Comparison of ENCODE assay signal across 8 cellular contexts in the genomic region with DNA sequence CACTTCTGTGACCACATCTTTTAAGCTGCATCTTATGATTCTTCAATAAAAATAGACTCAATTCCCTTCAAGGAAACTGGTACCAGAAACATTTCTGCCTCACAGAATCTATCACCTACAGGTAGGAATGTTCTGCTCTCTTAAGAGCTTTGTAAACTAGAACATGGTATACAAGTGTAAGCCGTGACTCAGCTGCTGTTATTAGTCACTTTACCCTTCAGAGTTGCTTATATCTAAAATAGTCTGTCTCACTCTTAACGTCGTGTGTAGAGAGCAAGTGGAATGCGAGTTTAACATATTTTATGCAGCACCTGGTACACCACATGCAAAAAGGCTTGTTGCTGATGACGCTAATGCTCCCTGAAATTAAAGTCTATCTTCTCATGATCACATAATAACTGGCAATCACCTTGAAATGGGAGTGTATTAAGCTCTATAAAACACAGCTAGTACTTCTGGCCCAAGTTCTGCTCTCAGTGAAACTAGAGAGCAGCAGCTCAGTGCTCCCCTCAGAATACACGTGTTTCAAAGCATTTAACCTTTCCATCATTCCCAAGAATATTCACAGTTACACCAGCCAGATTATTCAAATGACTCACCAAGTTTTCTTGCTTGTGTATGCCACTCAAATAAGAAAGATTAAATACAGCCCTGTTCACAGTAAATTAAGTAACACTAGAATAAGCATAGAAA.
DNase-seq lines count a peak whose midpoint lies in the region; ATAC-seq lines count a peak whose summit lies in the region.

No MANE protein-coding gene starts in this region.

- no peaks in the 10 kb centered on the region for H3K36me3 ChIP-seq in mesendoderm (ENCODE audit: control insufficient read depth, insufficient read depth, low read length)

- no peak overlapping the region for H3K4me2 ChIP-seq in mesendoderm (ENCODE audit: low read length)

- H4K5ac ChIP-seq in mesendoderm (ENCODE audit: low read length), result no peak overlapping the region

- no peaks in the 10 kb centered on the region for H3K27me3 ChIP-seq in mesendoderm (ENCODE audit: insufficient read depth, low read length, poor library complexity)

- no peak overlapping the region for H2BK120ac ChIP-seq in mesendoderm (ENCODE audit: low read depth, low read length)

- no peak overlapping the region for H3K27ac ChIP-seq in mesendoderm (ENCODE audit: low read depth, low read length)

- H3K9ac ChIP-seq in mesendoderm (ENCODE audit: low read length), result no peak overlapping the region

- no peaks in the 10 kb centered on the region for H3K4me1 ChIP-seq in mesendoderm (ENCODE audit: control insufficient read depth, low read depth, low read length)

- ATAC-seq in HG02870 (IDR thresholded peaks at IDR 0.05; ENCODE audit: unreplicated experiment), result peak; percentile 69

- H2AK5ac ChIP-seq in mesendoderm (ENCODE audit: low read length), result no peak overlapping the region

- DNase-seq in DMS53 treated with DMSO at 0.1 percent for 48 hours (lab: John Stamatoyannopoulos, UW; ENCODE audit: unreplicated experiment) (peak; percentile 11), astrocyte of the hippocampus (ENCODE audit: low read depth, low spot score) (peak; percentile 81), mesendoderm (peak; percentile 34), Kasumi-1 (lab: John Stamatoyannopoulos, UW) (no peak), HK-2 (ENCODE audit: unreplicated experiment) (no peak), NCI-H446 treated with DMSO at 0.1 percent for 48 hours (lab: John Stamatoyannopoulos, UW) (no peak)
- no peak for DNase-seq in stimulated activated CD4-positive, alpha-beta T cell treated with anti-CD3 and anti-CD28 coated beads, Interleukin-2, amount 100 ng/mL, for 24 hours

- no peak overlapping the region for H2BK5ac ChIP-seq in mesendoderm (ENCODE audit: low read length)

- no peak overlapping the region for H3K56ac ChIP-seq in mesendoderm (ENCODE audit: low read length)

- no peaks in the 10 kb centered on the region for H3K79me1 ChIP-seq in mesendoderm (ENCODE audit: low read length)

- H3K4ac ChIP-seq in mesendoderm (ENCODE audit: low read depth, low read length), result no peak overlapping the region

- no peaks in the 10 kb centered on the region for H3K79me2 ChIP-seq in mesendoderm (ENCODE audit: control insufficient read depth, insufficient read depth, low read length)

- H4K8ac ChIP-seq in mesendoderm (ENCODE audit: low read depth, low read length), result no peak overlapping the region

- H3K23ac ChIP-seq in mesendoderm (ENCODE audit: low read length), result no peak overlapping the region

- WGBS in mesendoderm (ENCODE audit: extremely low coverage, insufficient coverage, low lambda C conversion rate), result no CpG with 5 or more reads among the region's 6 CpGs

- no peak overlapping the region for H2BK15ac ChIP-seq in mesendoderm (replicated peaks; ENCODE audit: low read depth)

- no peak overlapping the region for H3K18ac ChIP-seq in mesendoderm (ENCODE audit: low read length)

- no peak overlapping the region for H3K4me3 ChIP-seq in mesendoderm (ENCODE audit: low read length)

Comparison
In these comparisons a context has a peak if more than half of its experiments do, and no peak if none do; other contexts are left out.
1. DNase-seq: peak in DMS53 treated with DMSO at 0.1 percent for 48 hours (single experiment), astrocyte of the hippocampus (single experiment) and mesendoderm (single experiment); none in Kasumi-1 (0 of 2), stimulated activated CD4-positive, alpha-beta T cell treated with anti-CD3 and anti-CD28 coated beads, Interleukin-2, amount 100 ng/mL, for 24 hours (0 of 2), HK-2 (single experiment) and NCI-H446 treated with DMSO at 0.1 percent for 48 hours (single experiment).